In genomic region chr9:133142657-133143592, GRCh38 we compare ENCODE assay signal across 9 cellular contexts. TPM values are rescaled to one million over a fixed set of nuclear protein-coding genes. Genes with fewer than 3 reads are reported as not detected.
A peak's percentile ranks its signal among the peaks of the same experiment; 100 is the strongest.
DNase-seq lines count a peak whose midpoint lies in the region; ATAC-seq and TF ChIP-seq lines count a peak whose summit lies in the region.
"Had no signal": no experiment of that assay in that cellular context is flagged by ENCODE, and none has a peak within 500 bp of the region (broad histone marks: within the 10 kb centered on the region; RNA-seq: fewer than 3 reads in every experiment).

No MANE protein-coding gene starts in this region.

- H3K27ac ChIP-seq in heart left ventricle = peak overlapping the region in 8 of 12 donors; percentile 15 to 91 (median 35)
- H3K27ac ChIP-seq in layer of hippocampus (ENCODE audit: low read depth, low read length) = peak overlapping the region; percentile 100
- H3K27ac ChIP-seq in temporal lobe (ENCODE audit: low read depth, low read length) = peak overlapping the region; percentile 100

- no peaks in the 10 kb centered on the region for H3K36me3 ChIP-seq in heart left ventricle

- WGBS in heart left ventricle, 4 donors = 73 to 85% (median 77%) methylated on average over 11 to 18 of the region's 18 CpGs

- TF ChIP-seq CTCF in heart left ventricle (IDR thresholded peaks at IDR 0.05) = no peak

- no peaks in the 10 kb centered on the region for H3K9me3 ChIP-seq in heart left ventricle

- TF ChIP-seq POLR2A in heart left ventricle (IDR thresholded peaks at IDR 0.05) = no peak

- DNase-seq in heart left ventricle = peak in 1 of 5 donors; percentile 46
- no peak for DNase-seq in cardiac septum (ENCODE audit: low spot score)
- DNase-seq in activated CD4-positive, alpha-beta T cell treated with anti-CD3 and anti-CD28 coated beads, Interleukin-2, amount 50 U/mL, for 1 hour = peak; percentile 44
- no peak for DNase-seq in A172 (ENCODE audit: low spot score)
- DNase-seq in NCI-H2107 treated with DMSO at 0.1 percent for 48 hours (lab: John Stamatoyannopoulos, UW; ENCODE audit: unreplicated experiment) = no peak
- DNase-seq: foreskin melanocyte had no signal

- no peak overlapping the region for H3K4me3 ChIP-seq in heart left ventricle

- peaks cover 7 to 78% (median 50%) of the 10 kb centered on the region in 12 donors for H3K4me1 ChIP-seq in heart left ventricle

- H3K27me3 ChIP-seq in heart left ventricle (no peaks in the 10 kb centered on the region), layer of hippocampus (ENCODE audit: control insufficient read depth, insufficient read depth, low read length) (no peaks in the 10 kb centered on the region)

- ATAC-seq in heart left ventricle (no peak), HG02973 (IDR thresholded peaks at IDR 0.05; ENCODE audit: unreplicated experiment) (no peak)

- intact Hi-C loops in heart left ventricle (cut with DNase I) (loop anchor here in 3 of 10 donors (2.0 to 10.0 kb wide), 4 partner anchors 40 to 111 kb away; partner anchors contain the start of gene GTF3C5 (in 1 of the 3)), cardiac septum (cut with DNase I) (no loop called here)

RNA-seq across cellular contexts. Expression of gene GBGT1, which starts 20.8 kb away (rescaled TPM):
- total RNA-seq in heart left ventricle (10 to 100 TPM in 2 of 9 donors, 1 to 10 TPM in 7; 4.6 to 22.5 (median 7.1) TPM), cardiac septum (4.6 TPM), temporal lobe (1.5 TPM)
- 1 to 10 TPM; 5.4 to 7.0 TPM for polyA plus RNA-seq in heart left ventricle
- total RNA-seq in A172 (2014; rRNA removed; shearing (Covaris generic)) = 0.96 and 3.1 TPM in 2 replicates

RNA-seq across cellular contexts. Expression of gene RALGDS, which starts 21.9 kb away (rescaled TPM):
- total RNA-seq in heart left ventricle = 10 to 100 TPM; 17.8 to 70.1 (median 26.6) TPM
- polyA plus RNA-seq in heart left ventricle = 10 to 100 TPM; 18.3 to 24.8 TPM
- total RNA-seq in cardiac septum = 23.9 TPM
- 92.0 TPM for total RNA-seq in temporal lobe
- 26.2 and 38.2 TPM in 2 replicates for total RNA-seq in A172 (2014; rRNA removed; shearing (Covaris generic))

Comparison
In these comparisons a context has a peak if more than half of its experiments do, and no peak if none do; other contexts are left out.
1. H3K27ac ChIP-seq: peak in every context shown above with its lines; median percentile 100 in layer of hippocampus; 100 in temporal lobe; 35 in heart left ventricle.